ENCODE assay signal across 10 cellular contexts in the genomic region with DNA sequence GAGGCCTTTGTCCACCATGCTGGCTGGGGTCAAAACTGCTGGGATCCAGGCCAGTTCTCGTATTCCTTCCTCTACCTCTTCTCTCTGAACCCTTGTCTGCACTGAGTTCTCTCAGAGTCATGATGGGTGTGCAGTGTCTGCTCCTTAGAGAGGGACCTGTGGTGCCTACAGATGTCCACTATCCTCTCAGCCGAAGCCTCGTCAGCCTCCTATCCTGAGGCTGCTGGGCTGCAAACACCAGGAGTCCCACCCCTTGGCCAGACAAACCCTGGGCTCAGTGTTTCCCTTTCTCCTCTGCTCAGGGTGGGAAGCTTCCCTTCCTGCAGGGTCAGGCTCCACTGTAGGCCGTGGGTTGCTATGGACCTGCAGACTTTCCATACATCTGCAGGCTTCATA. TPM values are rescaled to one million over a fixed set of nuclear protein-coding genes. Genes with fewer than 3 reads are reported as not detected.
A peak's percentile ranks its signal among the peaks of the same experiment; 100 is the strongest.
DNase-seq lines count a peak whose midpoint lies in the region; ATAC-seq, FAIRE-seq and TF ChIP-seq lines count a peak whose summit lies in the region.
"Had no signal": no experiment of that assay in that cellular context is flagged by ENCODE, and none has a peak within 500 bp of the region (broad histone marks: within the 10 kb centered on the region; RNA-seq: fewer than 3 reads in every experiment).

No MANE protein-coding gene starts in this region.

- no peak overlapping the region for H3T11ph ChIP-seq in H9 (ENCODE audit: low read length)

- no peak overlapping the region for H2BK20ac ChIP-seq in H9 (ENCODE audit: low read depth, low read length, poor library complexity, severe bottlenecking)

- H2AFZ ChIP-seq in MM.1S (ENCODE audit: low read length) (no peak overlapping the region), H9 (ENCODE audit: low read length) (no peak overlapping the region)

- peak overlapping the region; percentile 85 to 96 (median 90) for H3K9ac ChIP-seq in BLaER1 treated with 17β-estradiol and CSF1 and Interleukin-3, amounts not matched to agents 10 nM and 100 nM
- H3K9ac ChIP-seq in MM.1S (ENCODE audit: low read length) (peak overlapping the region; percentile 60; the same call in 1 of the 2 replicates), H9 (ENCODE audit: extremely low read depth, insufficient read length, low read length) (no peak overlapping the region)

- H3K4me1 Mint-ChIP-seq in natural killer cell treated with Interleukin-12 subunit alpha and Interleukin-12 subunit beta and Interleukin-15 and Interleukin-18, amount 100 ng/mL, for 72 hours (ENCODE audit: low read depth in 2 of 2): peaks cover 43 to 57% of the 10 kb centered on the region in 2 donors
- peaks cover 12 to 25% of the 10 kb centered on the region in 2 experiments for H3K4me1 Mint-ChIP-seq in H9

- H3K4me2 ChIP-seq in BLaER1 treated with 17β-estradiol and CSF1 and Interleukin-3, amounts not matched to agents 10 nM and 100 nM: peak overlapping the region; percentile 86 to 100 (median 98)
- H3K4me2 ChIP-seq in MM.1S (ENCODE audit: low read depth, low read length) (peak overlapping the region; percentile 97), H9 (ENCODE audit: insufficient read depth, insufficient read length, low read length) (no peak overlapping the region)

- no peaks in the 10 kb centered on the region for H3K23me2 ChIP-seq in H9 (ENCODE audit: insufficient read length, low read depth, low read length, poor library complexity, severe bottlenecking)

- peak overlapping the region; percentile 95 to 97 for H3K27ac Mint-ChIP-seq in natural killer cell treated with Interleukin-12 subunit alpha and Interleukin-12 subunit beta and Interleukin-15 and Interleukin-18, amount 100 ng/mL, for 72 hours
- no peak overlapping the region; a peak in 1 of 7 replicates for H3K27ac Mint-ChIP-seq in H9

- no peaks in the 10 kb centered on the region for H3K27me3 ChIP-seq in BLaER1 treated with 17β-estradiol and CSF1 and Interleukin-3, amounts not matched to agents 10 nM and 100 nM
- H3K27me3 ChIP-seq in MM.1S (replicated peaks; ENCODE audit: insufficient read depth, low read length): no peaks in the 10 kb centered on the region
- no peaks in the 10 kb centered on the region for H3K27me3 ChIP-seq in dorsolateral prefrontal cortex
- H3K27me3 ChIP-seq in H9 (ENCODE audit: insufficient read depth, low read length): no peaks in the 10 kb centered on the region

- H3K79me2 ChIP-seq in MM.1S (ENCODE audit: low read length) (peaks cover 62% of the 10 kb centered on the region), H9 (ENCODE audit: insufficient read depth, low read length) (no peaks in the 10 kb centered on the region)

- peaks cover 31 to 56% (median 45%) of the 10 kb centered on the region in 11 experiments for H3K36me3 ChIP-seq in BLaER1 treated with 17β-estradiol and CSF1 and Interleukin-3, amounts not matched to agents 10 nM and 100 nM
- peaks cover 3% of the 10 kb centered on the region for H3K36me3 ChIP-seq in MM.1S (replicated peaks; ENCODE audit: insufficient read depth, low read length)

- H4K8ac ChIP-seq in H9 (replicated peaks; ENCODE audit: insufficient read length, low read depth, low read length): no peak overlapping the region

- H3K18ac ChIP-seq in H9 (ENCODE audit: insufficient read length, low read depth, low read length): no peak overlapping the region

- H3K9me2 ChIP-seq in MM.1S (replicated peaks; ENCODE audit: insufficient read depth, low read length): no peaks in the 10 kb centered on the region

- H3K27ac ChIP-seq in BLaER1 treated with 17β-estradiol and CSF1 and Interleukin-3, amounts not matched to agents 10 nM and 100 nM: peak overlapping the region; percentile 84 to 99 (median 94)
- H3K27ac ChIP-seq in MM.1S (ENCODE audit: low read length) (peak overlapping the region; percentile 63; the same call in 1 of the 2 replicates), dorsolateral prefrontal cortex (peak overlapping the region in 52 of 59 donors; percentile 1 to 87 (median 68)), H9 (ENCODE audit: insufficient read length, low read depth, low read length) (no peak overlapping the region)

- no peak overlapping the region for H2AK5ac ChIP-seq in H9 (ENCODE audit: insufficient read length, low read length)

- no peak overlapping the region; the same call in 1 of the 2 replicates for H3K14ac ChIP-seq in H9 (ENCODE audit: insufficient read depth, low read length)

- no peak for TF ChIP-seq CTCF in MM.1S (IDR thresholded peaks at IDR 0.05; ENCODE audit: low read length)
- TF ChIP-seq CTCF in dorsolateral prefrontal cortex (IDR thresholded peaks at IDR 0.05 in 54 of 56, conservative IDR thresholded peaks at IDR 0.05 in 2 of 56; ENCODE audit: low read depth in 1 of 56, partially characterized antibody in 56 of 56): no peak
- TF ChIP-seq CTCF in H9 (conservative IDR thresholded peaks at IDR 0.05): no peak

- no peak for FAIRE-seq in GM19239 (lab: Jason Lieb, UNC)
- FAIRE-seq: endometrium had no signal

- no peaks in the 10 kb centered on the region for H3K79me1 ChIP-seq in H9 (ENCODE audit: insufficient read depth, low read depth, low read length, poor library complexity, severe bottlenecking)

- no peak overlapping the region for H4K91ac ChIP-seq in H9 (ENCODE audit: insufficient read length, low read depth, low read length)

- H3K9me3 Mint-ChIP-seq in natural killer cell treated with Interleukin-12 subunit alpha and Interleukin-12 subunit beta and Interleukin-15 and Interleukin-18, amount 100 ng/mL, for 72 hours: no peaks in the 10 kb centered on the region
- H3K9me3 Mint-ChIP-seq in H9: no peaks in the 10 kb centered on the region

- H4K20me1 ChIP-seq in BLaER1 treated with 17β-estradiol and CSF1 and Interleukin-3, amounts not matched to agents 10 nM and 100 nM: peaks cover 51 to 65% (median 62%) of the 10 kb centered on the region in 11 experiments
- H4K20me1 ChIP-seq in MM.1S (ENCODE audit: insufficient read depth, low read length) (no peaks in the 10 kb centered on the region), H9 (ENCODE audit: control insufficient read depth, insufficient read depth, insufficient read length) (no peaks in the 10 kb centered on the region)

- DNase-seq in MM.1S: no peak
- peak in 2 of 10 donors; percentile 14 to 33 for DNase-seq in dorsolateral prefrontal cortex
- DNase-seq in natural killer cell treated with Interleukin-12 subunit alpha and Interleukin-12 subunit beta and Interleukin-15 and Interleukin-18, amount 100 ng/mL, for 72 hours (ENCODE audit: low spot score): no peak
- no peak for DNase-seq in GM19239 (ENCODE audit: insufficient read length, low spot score)
- DNase-seq in stimulated activated CD4-positive, alpha-beta T cell treated with anti-CD3 and anti-CD28 coated beads, Interleukin-12 subunit alpha, Interleukin-12 subunit beta, amount 100 ng/mL, for 4 hours: no peak
- no peak for DNase-seq in COR-L47 (lab: John Stamatoyannopoulos, UW)
- no peak for DNase-seq in H9
- DNase-seq: kidney glomerular epithelial cell had no signal

- H2BK15ac ChIP-seq in H9 (ENCODE audit: low read depth, low read length): no peak overlapping the region

- no peak overlapping the region for H3K4ac ChIP-seq in H9 (ENCODE audit: low read depth, low read length)

- peaks cover 6% of the 10 kb centered on the region for H3K36me3 Mint-ChIP-seq in natural killer cell treated with Interleukin-12 subunit alpha and Interleukin-12 subunit beta and Interleukin-15 and Interleukin-18, amount 100 ng/mL, for 72 hours
- H3K36me3 Mint-ChIP-seq in H9 (ENCODE audit: insufficient read depth in 1 of 3, low read depth in 3 of 3): no peaks in the 10 kb centered on the region

- peaks cover 0 to 14% (median 0%) of the 10 kb centered on the region in 11 experiments; a peak in 9 of 22 replicates for H3K9me3 ChIP-seq in BLaER1 treated with 17β-estradiol and CSF1 and Interleukin-3, amounts not matched to agents 10 nM and 100 nM (replicated peaks in 1 of 11)
- H3K9me3 ChIP-seq in MM.1S (replicated peaks; ENCODE audit: insufficient read depth, low read length): no peaks in the 10 kb centered on the region
- H3K9me3 ChIP-seq in H9 (ENCODE audit: control insufficient read depth, low read depth, low read length): no peaks in the 10 kb centered on the region

- peaks cover 54 to 69% (median 65%) of the 10 kb centered on the region in 10 experiments for H3K4me1 ChIP-seq in BLaER1 treated with 17β-estradiol and CSF1 and Interleukin-3, amounts not matched to agents 10 nM and 100 nM
- H3K4me1 ChIP-seq in MM.1S (ENCODE audit: low read length): peaks cover 23% of the 10 kb centered on the region
- H3K4me1 ChIP-seq in H9 (ENCODE audit: insufficient read depth, low read length): no peaks in the 10 kb centered on the region

- no peak overlapping the region for H3K23ac ChIP-seq in H9 (ENCODE audit: insufficient read length, low read depth, low read length)

- H4K5ac ChIP-seq in H9 (ENCODE audit: insufficient read length, low read depth, low read length): no peak overlapping the region

- intact Hi-C loops in dorsolateral prefrontal cortex (cut with DNase I): no loop called here

- H3F3A ChIP-seq in MM.1S (ENCODE audit: insufficient read depth, low read length): peaks cover 10% of the 10 kb centered on the region; the same call in 1 of the 2 replicates

- H3K56ac ChIP-seq in H9 (ENCODE audit: insufficient read length, low read depth, low read length): no peak overlapping the region

- H3K27me3 Mint-ChIP-seq in natural killer cell treated with Interleukin-12 subunit alpha and Interleukin-12 subunit beta and Interleukin-15 and Interleukin-18, amount 100 ng/mL, for 72 hours: no peaks in the 10 kb centered on the region
- H3K27me3 Mint-ChIP-seq in H9 (ENCODE audit: low read depth): no peaks in the 10 kb centered on the region

- no peak for ATAC-seq in natural killer cell treated with Interleukin-12 subunit alpha and Interleukin-12 subunit beta and Interleukin-15 and Interleukin-18, amount 100 ng/mL, for 72 hours

- H2BK5ac ChIP-seq in H9 (ENCODE audit: insufficient read length, low read length): no peak overlapping the region

- H2BK12ac ChIP-seq in H9 (ENCODE audit: insufficient read length, low read depth, low read length): no peak overlapping the region

- WGBS in H9 (ENCODE audit: extremely low coverage, insufficient read length, low lambda C conversion rate): no CpG with 5 or more reads among the region's 4 CpGs

- no peak overlapping the region for H2BK120ac ChIP-seq in H9 (ENCODE audit: low read depth, low read length, poor library complexity, severe bottlenecking)

- peak overlapping the region; percentile 74 to 98 (median 88) for H3K4me3 ChIP-seq in BLaER1 treated with 17β-estradiol and CSF1 and Interleukin-3, amounts not matched to agents 10 nM and 100 nM
- H3K4me3 ChIP-seq in MM.1S (ENCODE audit: low read length): peak overlapping the region; percentile 84
- H3K4me3 ChIP-seq in dorsolateral prefrontal cortex: peak overlapping the region in 46 of 59 donors; percentile 8 to 64 (median 45)

- peak overlapping the region; percentile 86 for H3K4me3 Mint-ChIP-seq in natural killer cell treated with Interleukin-12 subunit alpha and Interleukin-12 subunit beta and Interleukin-15 and Interleukin-18, amount 100 ng/mL, for 72 hours
- H3K4me3 Mint-ChIP-seq in H9: no peak overlapping the region

RNA-seq across cellular contexts. Expression of a gene that starts 2.3 kb away (rescaled TPM):
- total RNA-seq in dorsolateral prefrontal cortex: 10 to 100 TPM in 117 of 120 experiments, 1 to 10 TPM in 3; 5.0 to 38.5 (median 18.8) TPM
- total RNA-seq in natural killer cell treated with Interleukin-12 subunit alpha and Interleukin-12 subunit beta and Interleukin-15 and Interleukin-18, amount 100 ng/mL, for 72 hours: 100 to 1,000 TPM; 136 to 155 TPM
- total RNA-seq in H9 (2021): 12.7 and 13.1 TPM in 2 replicates

RNA-seq across cellular contexts. Expression of a gene that starts 30.0 kb away (rescaled TPM):
- total RNA-seq in dorsolateral prefrontal cortex (not detected), H9 (2021) (not detected in 2 replicates)
- not detected for total RNA-seq in natural killer cell treated with Interleukin-12 subunit alpha and Interleukin-12 subunit beta and Interleukin-15 and Interleukin-18, amount 100 ng/mL, for 72 hours

RNA-seq across cellular contexts. Expression of a gene that starts 49.4 kb away (rescaled TPM):
- total RNA-seq in dorsolateral prefrontal cortex (100 to 1,000 TPM in 119 of 120 experiments, 10 to 100 TPM in 1; 68.9 to 303 (median 203) TPM), H9 (2021) (1.9 and 2.2 TPM in 2 replicates)
- not detected for total RNA-seq in natural killer cell treated with Interleukin-12 subunit alpha and Interleukin-12 subunit beta and Interleukin-15 and Interleukin-18, amount 100 ng/mL, for 72 hours

Comparison
In these comparisons a context has a peak if more than half of its experiments do, and no peak if none do; other contexts are left out.
1. H3K27ac Mint-ChIP-seq: peak in natural killer cell treated with Interleukin-12 subunit alpha and Interleukin-12 subunit beta and Interleukin-15 and Interleukin-18, amount 100 ng/mL, for 72 hours (2 of 2); none in H9 (0 of 3).
2. RNA of a gene that starts 49.4 kb away (total RNA-seq): 68.9 to 303 TPM in dorsolateral prefrontal cortex; 1.9 to 2.2 TPM in H9 and not detected in natural killer cell treated with Interleukin-12 subunit alpha and Interleukin-12 subunit beta and Interleukin-15 and Interleukin-18, amount 100 ng/mL, for 72 hours; every median in the first group is over 10 times any median in the second.
3. Peak in every context shown above with its lines, with median percentiles within 50 percentile points of each other: H3K4me3 ChIP-seq.